Comparison of ENCODE assay signal across 26 cellular contexts in genomic region chr1:173318788-173319187, GRCh38.
"Had no signal": no experiment of that assay in that cellular context is flagged by ENCODE, and none has a peak within 500 bp of the region (broad histone marks: within the 10 kb centered on the region; RNA-seq: fewer than 3 reads in every experiment).

No MANE protein-coding gene starts in this region.

- H3K4me1 ChIP-seq: stomach, suprapubic skin, testis, thyroid gland, tibial artery, tibial nerve, transverse colon, upper lobe of left lung, upper lobe of right lung, uterus, vagina had no signal

- H3K27ac ChIP-seq: stomach, suprapubic skin, testis, thoracic aorta, thyroid gland, tibial artery, tibial nerve, transverse colon, upper lobe of left lung, upper lobe of right lung, uterus, vagina had no signal

- FAIRE-seq: urothelium cell line had no signal

- H3K36me3 ChIP-seq: suprapubic skin, thoracic aorta, thyroid gland, tibial artery, transverse colon, upper lobe of left lung, upper lobe of right lung, uterus, vagina had no signal

- H3K4me3 ChIP-seq: stomach, suprapubic skin, testis, thoracic aorta, thyroid gland, tibial artery, tibial nerve, transverse colon, upper lobe of left lung, upper lobe of right lung, uterus, vagina had no signal

- H3K27me3 ChIP-seq: stomach, suprapubic skin, testis, thyroid gland, tibial artery, tibial nerve, transverse colon, upper lobe of left lung, upper lobe of right lung, uterus, vagina had no signal

- DNase-seq: stimulated activated CD4-positive, alpha-beta T cell treated with anti-CD3 and anti-CD28 coated beads, Interleukin-2, amount 100 ng/mL, for 48 hours; stimulated activated CD4-positive, alpha-beta T cell treated with anti-CD3 and anti-CD28 coated beads, Interleukin-4, amount 100 ng/mL, for 1 hour; stimulated activated CD4-positive, alpha-beta T cell treated with anti-CD3 and anti-CD28 coated beads, Interleukin-4, amount 100 ng/mL, for 24 hours; stimulated activated CD4-positive, alpha-beta T cell treated with anti-CD3 and anti-CD28 coated beads, Interleukin-4, amount 100 ng/mL, for 4 hours; stimulated activated CD8-positive, alpha-beta memory T cell treated with anti-CD3 and anti-CD28 coated beads, Interleukin-4, amount 100 ng/mL, for 48 hours; stimulated activated naive B cell treated with anti-CD40 and anti-IgM and Interleukin-4, amounts not matched to agents 10 μg/mL and 1 μg/mL and 100 μg/mL, for 72 hours; stimulated activated naive CD4-positive, alpha-beta T cell; stimulated activated naive CD8-positive, alpha-beta T cell treated with anti-CD3 and anti-CD28 coated beads, Interleukin-15, amount 100 ng/mL, for 72 hours; stimulated activated naive CD8-positive, alpha-beta T cell treated with anti-CD3 and anti-CD28 coated beads, Interleukin-15, Interleukin-2, amounts not matched to agents 100 U/mL and 50 U/mL, for 24 hours; stomach; substantia nigra; testis; thyroid gland; tibial artery; transverse colon; trophoblast cell; upper lobe of left lung; upper lobe of right lung; uterus had no signal

- H3K9me3 ChIP-seq: suprapubic skin, testis, thyroid gland, transverse colon, upper lobe of left lung, upper lobe of right lung, uterus, vagina had no signal

- ATAC-seq: stimulated activated effector memory CD8-positive, alpha-beta T cell treated with anti-CD3 and anti-CD28 coated beads, Interleukin-12 subunit alpha, Interleukin-12 subunit beta, amount 100 ng/mL, for 72 hours; stimulated activated memory B cell treated with anti-CD40 and anti-IgM and Interleukin-4, amounts not matched to agents 10 μg/mL and 1 μg/mL and 100 μg/mL, for 72 hours; stimulated activated naive B cell treated with anti-CD40 and anti-IgM and Interleukin-4, amounts not matched to agents 10 μg/mL and 1 μg/mL and 100 μg/mL, for 72 hours; stimulated activated naive CD8-positive, alpha-beta T cell treated with anti-CD3 and anti-CD28 coated beads, Interleukin-15, amount 100 ng/mL, for 72 hours; stimulated activated naive CD8-positive, alpha-beta T cell treated with anti-CD3 and anti-CD28 coated beads, Interleukin-15, Interleukin-2, amounts not matched to agents 100 U/mL and 50 U/mL, for 24 hours; upper lobe of right lung had no signal
